Comparison of ENCODE assay signal across 21 cellular contexts in the genomic region with DNA sequence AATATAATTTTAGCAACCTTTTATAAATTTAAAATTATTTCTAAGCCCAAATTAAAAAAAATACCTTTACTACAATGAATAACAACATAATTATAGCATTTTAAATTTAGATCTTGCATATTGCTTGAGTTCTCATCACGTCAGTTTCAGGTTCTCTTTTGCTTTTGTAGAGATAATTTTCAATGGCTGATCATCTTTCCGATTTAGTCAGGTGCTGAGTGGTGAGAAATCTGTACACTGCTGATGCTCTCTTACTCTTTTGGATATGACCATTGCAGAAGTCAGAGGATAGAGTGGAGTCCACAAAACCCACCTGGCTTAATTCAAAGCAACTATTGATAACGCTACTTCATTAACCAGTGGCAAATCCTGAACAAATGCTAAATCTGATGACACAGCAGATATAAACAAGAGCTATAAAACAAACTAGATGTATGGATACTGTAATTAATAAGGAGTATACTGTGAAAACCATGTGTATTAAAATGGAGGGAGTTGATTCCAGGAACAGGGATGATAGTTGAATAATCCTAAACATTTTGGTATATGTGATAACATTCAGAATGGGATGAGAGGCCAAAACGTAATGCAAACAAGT.
A peak's percentile ranks its signal among the peaks of the same experiment; 100 is the strongest.
DNase-seq lines count a peak whose midpoint lies in the region; ATAC-seq and TF ChIP-seq lines count a peak whose summit lies in the region.
"Had no signal": no experiment of that assay in that cellular context is flagged by ENCODE, and none has a peak within 500 bp of the region (broad histone marks: within the 10 kb centered on the region; RNA-seq: fewer than 3 reads in every experiment).

No MANE protein-coding gene starts in this region.

- no peaks in the 10 kb centered on the region for H3F3A ChIP-seq in OCI-LY1 (ENCODE audit: insufficient read depth, low read length)

- no peak overlapping the region for H2BK5ac ChIP-seq in mesenchymal stem cell (ENCODE audit: low read depth, low read length, poor library complexity, severe bottlenecking)

- no peaks in the 10 kb centered on the region for H3K36me3 ChIP-seq in OCI-LY1 (ENCODE audit: insufficient read depth, low read length)
- H3K36me3 ChIP-seq in mesenchymal stem cell (ENCODE audit: control insufficient read depth in 1 of 2, insufficient read depth in 2 of 2, low read depth in 1 of 2, low read length in 2 of 2), result no peaks in the 10 kb centered on the region

- WGBS in mesenchymal stem cell, result 94% methylated on average over 3 of the region's 4 CpGs

- H3K27ac ChIP-seq in OCI-LY1 (ENCODE audit: low read depth, low read length, poor library complexity, severe bottlenecking) (peak overlapping the region; percentile 46), mesenchymal stem cell (ENCODE audit: low read length, poor library complexity, severe bottlenecking) (no peak overlapping the region)
- H3K27ac ChIP-seq: GM23248, HL-60, RWPE1 had no signal

- H2BK120ac ChIP-seq in mesenchymal stem cell (ENCODE audit: low read depth, low read length), result no peak overlapping the region

- no peak overlapping the region for H3K14ac ChIP-seq in mesenchymal stem cell (ENCODE audit: low read length in 2 of 2)

- H3K4me3 ChIP-seq in OCI-LY1 (ENCODE audit: low read depth, low read length, poor library complexity, severe bottlenecking), result no peak overlapping the region
- H3K4me3 ChIP-seq in mesenchymal stem cell (ENCODE audit: insufficient read depth in 1 of 2, low read depth in 1 of 2, low read length in 2 of 2), result no peak overlapping the region
- H3K4me3 ChIP-seq: GM23248 had no signal

- H2BK15ac ChIP-seq in mesenchymal stem cell (ENCODE audit: low read depth, poor library complexity, severe bottlenecking), result no peak overlapping the region

- H4K20me1 ChIP-seq in OCI-LY1 (ENCODE audit: insufficient read depth, low read length), result no peaks in the 10 kb centered on the region

- H2BK12ac ChIP-seq in mesenchymal stem cell (ENCODE audit: low read length in 2 of 2), result no peak overlapping the region

- no peak overlapping the region for H4K91ac ChIP-seq in mesenchymal stem cell (ENCODE audit: low read length)

- peak; percentile 61 for ATAC-seq in GM18498 (IDR thresholded peaks at IDR 0.05; ENCODE audit: unreplicated experiment)
- peak; percentile 56 for ATAC-seq in GM21515 (IDR thresholded peaks at IDR 0.05; ENCODE audit: unreplicated experiment)
- ATAC-seq: HCT116, PC-3 had no signal

- H3K27me3 ChIP-seq in OCI-LY1 (ENCODE audit: insufficient read depth, low read length) (no peaks in the 10 kb centered on the region), mesenchymal stem cell (ENCODE audit: control insufficient read depth in 1 of 2, insufficient read depth in 1 of 2, low read length in 2 of 2) (no peaks in the 10 kb centered on the region)

- H3K9me3 ChIP-seq in OCI-LY1 (ENCODE audit: low read length), result no peaks in the 10 kb centered on the region
- H3K9me3 ChIP-seq in mesenchymal stem cell (ENCODE audit: control insufficient read depth, low read length), result no peaks in the 10 kb centered on the region

- TF ChIP-seq CTCF in OCI-LY1 (IDR thresholded peaks at IDR 0.05; ENCODE audit: low read length), result no peak

- H2AFZ ChIP-seq in OCI-LY1 (ENCODE audit: low read length), result 0 out of 2 replicates have a peak overlapping the region, but pooled peaks have one; percentile 15
- no peak overlapping the region for H2AFZ ChIP-seq in mesenchymal stem cell (ENCODE audit: low read depth, low read length)
- H2AFZ ChIP-seq: GM23248 had no signal

- H3K4ac ChIP-seq in mesenchymal stem cell (ENCODE audit: low read depth in 1 of 2, low read length in 2 of 2), result no peak overlapping the region

- no peaks in the 10 kb centered on the region for H3K9me2 ChIP-seq in OCI-LY1 (ENCODE audit: low read depth, low read length)

- no peak overlapping the region for H3K23ac ChIP-seq in mesenchymal stem cell (ENCODE audit: low read length in 2 of 2)

- H3K4me1 ChIP-seq in OCI-LY1 (ENCODE audit: insufficient read depth, low read length, severe bottlenecking) (peaks cover 16% of the 10 kb centered on the region), mesenchymal stem cell (ENCODE audit: control insufficient read depth, insufficient read depth, low read depth, low read length) (no peaks in the 10 kb centered on the region)

- no peaks in the 10 kb centered on the region for H3K79me1 ChIP-seq in mesenchymal stem cell (replicated peaks; ENCODE audit: low read length, poor library complexity, severe bottlenecking)

- no peak overlapping the region for H4K8ac ChIP-seq in mesenchymal stem cell (ENCODE audit: low read length)

- H3K4me2 ChIP-seq in OCI-LY1 (ENCODE audit: low read length), result peak overlapping the region; percentile 9; the same call in 1 of the 2 replicates
- no peak overlapping the region for H3K4me2 ChIP-seq in mesenchymal stem cell (ENCODE audit: low read length, poor library complexity, severe bottlenecking)

- H2AK5ac ChIP-seq in mesenchymal stem cell (ENCODE audit: low read length, severe bottlenecking), result no peak overlapping the region

- DNase-seq in germinal center (ENCODE audit: low spot score) (peak; percentile 3), AG20443 (ENCODE audit: low spot score) (no peak), mesenchymal stem cell (no peak)
- DNase-seq in stimulated activated CD8-positive, alpha-beta memory T cell treated with anti-CD3 and anti-CD28 coated beads, Interleukin-4, amount 100 ng/mL, for 48 hours, result no peak
- DNase-seq: ACHN, AML-193, DMS79 treated with DMSO at 0.1 percent for 48 hours, GM23248, NCI-H1105, NCI-H2081, NCI-H2171 treated with DMSO at 0.1 percent for 48 hours, NCI-H446, NCI-H526 treated with DMSO at 0.1 percent for 48 hours, PC-3, SIG-M5 had no signal

- H3K9ac ChIP-seq in OCI-LY1 (ENCODE audit: low read length) (no peak overlapping the region), mesenchymal stem cell (ENCODE audit: low read length) (no peak overlapping the region)
- H3K9ac ChIP-seq: GM23248 had no signal

- H3K79me2 ChIP-seq in OCI-LY1 (ENCODE audit: insufficient read depth, low read length), result no peaks in the 10 kb centered on the region

- no peak overlapping the region for H3K18ac ChIP-seq in mesenchymal stem cell (ENCODE audit: low read depth in 1 of 2, low read length in 2 of 2)
